ENCODE assay signal across 1 cellular context in genomic region chr1:40185951-40186864, GRCh38.
TF ChIP-seq lines count a peak whose summit lies in the region.

No MANE protein-coding gene starts in this region.

TF ChIP-seq in GM12878, 131 proteins besides CTCF, POLR2A, EP300 and RAD21 (continued from another document):
- TF ChIP-seq SIX5 (IDR thresholded peaks at IDR 0.05; ENCODE audit: low read depth, low read length, severe bottlenecking) (no peak), IKZF2 (IDR thresholded peaks at IDR 0.05) (peak in 1 of 2 experiments; percentile 23; a peak in 2 of 4 replicates), GATAD2B (conservative IDR thresholded peaks at IDR 0.05; ENCODE audit: low read depth) (peak; percentile 51; the same call in 1 of the 2 replicates), BHLHE40 (IDR thresholded peaks at IDR 0.05; ENCODE audit: borderline replicate concordance in 1 of 2, low read depth in 2 of 2, low read length in 1 of 2) (peak; percentile 74 to 84; a peak in 3 of 4 replicates), STAT3 (IDR thresholded peaks at IDR 0.05; ENCODE audit: low read depth, low read length) (0 out of 2 replicates have a peak, but pooled peaks have one; percentile 64), ETV6 (conservative IDR thresholded peaks at IDR 0.05 in 1 of 2, IDR thresholded peaks at IDR 0.05 in 1 of 2; ENCODE audit: borderline replicate concordance in 1 of 2, low read depth in 1 of 2) (peak in 1 of 2 experiments; percentile 37; a peak in 1 of 4 replicates), RBBP5 (conservative IDR thresholded peaks at IDR 0.05) (no peak)
